1 cellular context compared by ENCODE assay signal in the genomic region with DNA sequence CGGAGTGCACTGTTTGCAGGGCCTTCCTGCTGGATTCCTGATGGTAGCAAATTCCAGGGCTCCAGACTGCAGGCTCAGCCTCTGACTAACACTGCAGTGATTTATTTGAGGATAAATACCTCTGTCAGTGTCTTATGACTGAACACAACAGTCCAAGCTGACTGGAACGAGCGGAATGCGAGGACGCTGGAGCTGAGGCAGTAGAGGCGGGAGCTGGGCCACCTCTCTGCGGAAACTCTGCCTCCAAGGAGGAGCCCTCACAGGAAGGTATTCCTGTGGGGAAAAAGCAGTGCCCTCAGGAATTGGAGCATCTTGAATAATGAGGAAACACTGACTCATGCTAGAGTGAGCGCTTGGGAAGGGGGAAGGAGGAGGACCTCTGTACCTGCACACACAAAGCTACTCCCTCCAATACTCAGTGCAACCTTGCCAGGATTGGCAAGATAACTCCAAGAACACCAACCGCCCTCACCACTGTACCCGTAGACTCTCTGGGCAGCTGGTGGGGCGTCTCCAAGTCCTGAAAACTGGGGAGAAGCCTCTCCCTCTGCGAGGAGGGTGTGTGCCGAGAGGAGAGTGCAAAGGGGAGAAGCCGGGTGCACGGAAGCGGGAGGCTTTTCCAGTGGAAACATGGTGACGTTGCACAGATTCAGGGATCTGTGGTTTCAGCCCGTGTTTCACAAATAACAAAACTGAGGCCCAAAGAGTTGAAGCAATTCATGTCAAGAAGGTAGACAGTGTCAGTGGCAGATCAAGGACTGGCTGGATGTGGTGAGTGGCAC.
A peak's percentile ranks its signal among the peaks of the same experiment; 100 is the strongest.
TF ChIP-seq lines count a peak whose summit lies in the region.

No MANE protein-coding gene starts in this region.

TF ChIP-seq in HepG2, 621 proteins besides CTCF, POLR2A, EP300 and RAD21 (continued from another document):
- no peak for TF ChIP-seq ZMAT3 (CRISPR knock-in tag; conservative IDR thresholded peaks at IDR 0.05)
- TF ChIP-seq ATAD3A (CRISPR knock-in tag; IDR thresholded peaks at IDR 0.05): no peak
- no peak for TF ChIP-seq POGZ (CRISPR knock-in tag; IDR thresholded peaks at IDR 0.05)
- TF ChIP-seq, protein P1, sequence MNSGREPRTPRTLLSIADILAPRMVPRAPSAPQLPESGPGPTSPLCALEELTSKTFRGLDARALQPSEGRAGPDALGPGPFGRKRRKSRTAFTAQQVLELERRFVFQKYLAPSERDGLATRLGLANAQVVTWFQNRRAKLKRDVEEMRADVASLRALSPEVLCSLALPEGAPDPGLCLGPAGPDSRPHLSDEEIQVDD (CRISPR knock-in tag; IDR thresholded peaks at IDR 0.05; ENCODE audit: borderline replicate concordance): no peak
- TF ChIP-seq ARNT (IDR thresholded peaks at IDR 0.05): no peak
- TF ChIP-seq, protein P2, sequence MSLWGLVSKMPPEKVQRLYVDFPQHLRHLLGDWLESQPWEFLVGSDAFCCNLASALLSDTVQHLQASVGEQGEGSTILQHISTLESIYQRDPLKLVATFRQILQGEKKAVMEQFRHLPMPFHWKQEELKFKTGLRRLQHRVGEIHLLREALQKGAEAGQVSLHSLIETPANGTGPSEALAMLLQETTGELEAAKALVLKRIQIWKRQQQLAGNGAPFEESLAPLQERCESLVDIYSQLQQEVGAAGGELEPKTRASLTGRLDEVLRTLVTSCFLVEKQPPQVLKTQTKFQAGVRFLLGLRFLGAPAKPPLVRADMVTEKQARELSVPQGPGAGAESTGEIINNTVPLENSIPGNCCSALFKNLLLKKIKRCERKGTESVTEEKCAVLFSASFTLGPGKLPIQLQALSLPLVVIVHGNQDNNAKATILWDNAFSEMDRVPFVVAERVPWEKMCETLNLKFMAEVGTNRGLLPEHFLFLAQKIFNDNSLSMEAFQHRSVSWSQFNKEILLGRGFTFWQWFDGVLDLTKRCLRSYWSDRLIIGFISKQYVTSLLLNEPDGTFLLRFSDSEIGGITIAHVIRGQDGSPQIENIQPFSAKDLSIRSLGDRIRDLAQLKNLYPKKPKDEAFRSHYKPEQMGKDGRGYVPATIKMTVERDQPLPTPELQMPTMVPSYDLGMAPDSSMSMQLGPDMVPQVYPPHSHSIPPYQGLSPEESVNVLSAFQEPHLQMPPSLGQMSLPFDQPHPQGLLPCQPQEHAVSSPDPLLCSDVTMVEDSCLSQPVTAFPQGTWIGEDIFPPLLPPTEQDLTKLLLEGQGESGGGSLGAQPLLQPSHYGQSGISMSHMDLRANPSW (CRISPR knock-in tag; IDR thresholded peaks at IDR 0.05; ENCODE audit: borderline replicate concordance): no peak
- TF ChIP-seq BCL6 (CRISPR knock-in tag; IDR thresholded peaks at IDR 0.05): 0 out of 2 replicates have a peak, but pooled peaks have one; percentile 2
- no peak for TF ChIP-seq HMG20A (CRISPR knock-in tag; IDR thresholded peaks at IDR 0.05; ENCODE audit: borderline replicate concordance)
- TF ChIP-seq ZNF615 (CRISPR knock-in tag; IDR thresholded peaks at IDR 0.05; ENCODE audit: borderline replicate concordance): no peak
- TF ChIP-seq, protein P3, sequence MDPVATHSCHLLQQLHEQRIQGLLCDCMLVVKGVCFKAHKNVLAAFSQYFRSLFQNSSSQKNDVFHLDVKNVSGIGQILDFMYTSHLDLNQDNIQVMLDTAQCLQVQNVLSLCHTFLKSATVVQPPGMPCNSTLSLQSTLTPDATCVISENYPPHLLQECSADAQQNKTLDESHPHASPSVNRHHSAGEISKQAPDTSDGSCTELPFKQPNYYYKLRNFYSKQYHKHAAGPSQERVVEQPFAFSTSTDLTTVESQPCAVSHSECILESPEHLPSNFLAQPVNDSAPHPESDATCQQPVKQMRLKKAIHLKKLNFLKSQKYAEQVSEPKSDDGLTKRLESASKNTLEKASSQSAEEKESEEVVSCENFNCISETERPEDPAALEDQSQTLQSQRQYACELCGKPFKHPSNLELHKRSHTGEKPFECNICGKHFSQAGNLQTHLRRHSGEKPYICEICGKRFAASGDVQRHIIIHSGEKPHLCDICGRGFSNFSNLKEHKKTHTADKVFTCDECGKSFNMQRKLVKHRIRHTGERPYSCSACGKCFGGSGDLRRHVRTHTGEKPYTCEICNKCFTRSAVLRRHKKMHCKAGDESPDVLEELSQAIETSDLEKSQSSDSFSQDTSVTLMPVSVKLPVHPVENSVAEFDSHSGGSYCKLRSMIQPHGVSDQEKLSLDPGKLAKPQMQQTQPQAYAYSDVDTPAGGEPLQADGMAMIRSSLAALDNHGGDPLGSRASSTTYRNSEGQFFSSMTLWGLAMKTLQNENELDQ (CRISPR knock-in tag; IDR thresholded peaks at IDR 0.05; ENCODE audit: borderline replicate concordance): no peak
- no peak for TF ChIP-seq ZNF232 (CRISPR knock-in tag; IDR thresholded peaks at IDR 0.05; ENCODE audit: borderline replicate concordance)
- TF ChIP-seq POLR2AphosphoS5 (IDR thresholded peaks at IDR 0.05; ENCODE audit: low read depth, low read length): no peak
- TF ChIP-seq SATB2 (CRISPR knock-in tag; IDR thresholded peaks at IDR 0.05): no peak
- peak; percentile 72 for TF ChIP-seq PHF21A (CRISPR knock-in tag; IDR thresholded peaks at IDR 0.05)
- no peak for TF ChIP-seq ZNF788 (CRISPR knock-in tag; IDR thresholded peaks at IDR 0.05; ENCODE audit: borderline replicate concordance)
- TF ChIP-seq ZNF552 (CRISPR knock-in tag; IDR thresholded peaks at IDR 0.05; ENCODE audit: borderline replicate concordance): no peak
- peak; percentile 45; the same call in 1 of the 2 replicates for TF ChIP-seq FOSL2 (CRISPR knock-in tag; IDR thresholded peaks at IDR 0.05)
- TF ChIP-seq, protein P4, sequence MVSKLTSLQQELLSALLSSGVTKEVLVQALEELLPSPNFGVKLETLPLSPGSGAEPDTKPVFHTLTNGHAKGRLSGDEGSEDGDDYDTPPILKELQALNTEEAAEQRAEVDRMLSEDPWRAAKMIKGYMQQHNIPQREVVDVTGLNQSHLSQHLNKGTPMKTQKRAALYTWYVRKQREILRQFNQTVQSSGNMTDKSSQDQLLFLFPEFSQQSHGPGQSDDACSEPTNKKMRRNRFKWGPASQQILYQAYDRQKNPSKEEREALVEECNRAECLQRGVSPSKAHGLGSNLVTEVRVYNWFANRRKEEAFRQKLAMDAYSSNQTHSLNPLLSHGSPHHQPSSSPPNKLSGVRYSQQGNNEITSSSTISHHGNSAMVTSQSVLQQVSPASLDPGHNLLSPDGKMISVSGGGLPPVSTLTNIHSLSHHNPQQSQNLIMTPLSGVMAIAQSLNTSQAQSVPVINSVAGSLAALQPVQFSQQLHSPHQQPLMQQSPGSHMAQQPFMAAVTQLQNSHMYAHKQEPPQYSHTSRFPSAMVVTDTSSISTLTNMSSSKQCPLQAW (CRISPR knock-in tag; IDR thresholded peaks at IDR 0.05): no peak
- TF ChIP-seq, protein P5, sequence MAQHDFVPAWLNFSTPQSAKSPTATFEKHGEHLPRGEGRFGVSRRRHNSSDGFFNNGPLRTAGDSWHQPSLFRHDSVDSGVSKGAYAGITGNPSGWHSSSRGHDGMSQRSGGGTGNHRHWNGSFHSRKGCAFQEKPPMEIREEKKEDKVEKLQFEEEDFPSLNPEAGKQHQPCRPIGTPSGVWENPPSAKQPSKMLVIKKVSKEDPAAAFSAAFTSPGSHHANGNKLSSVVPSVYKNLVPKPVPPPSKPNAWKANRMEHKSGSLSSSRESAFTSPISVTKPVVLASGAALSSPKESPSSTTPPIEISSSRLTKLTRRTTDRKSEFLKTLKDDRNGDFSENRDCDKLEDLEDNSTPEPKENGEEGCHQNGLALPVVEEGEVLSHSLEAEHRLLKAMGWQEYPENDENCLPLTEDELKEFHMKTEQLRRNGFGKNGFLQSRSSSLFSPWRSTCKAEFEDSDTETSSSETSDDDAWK (CRISPR knock-in tag; IDR thresholded peaks at IDR 0.05): no peak
- TF ChIP-seq SIX1 (CRISPR knock-in tag; IDR thresholded peaks at IDR 0.05; ENCODE audit: borderline replicate concordance): no peak
- no peak for TF ChIP-seq ZNF24 (IDR thresholded peaks at IDR 0.05)
- TF ChIP-seq, protein P6, sequence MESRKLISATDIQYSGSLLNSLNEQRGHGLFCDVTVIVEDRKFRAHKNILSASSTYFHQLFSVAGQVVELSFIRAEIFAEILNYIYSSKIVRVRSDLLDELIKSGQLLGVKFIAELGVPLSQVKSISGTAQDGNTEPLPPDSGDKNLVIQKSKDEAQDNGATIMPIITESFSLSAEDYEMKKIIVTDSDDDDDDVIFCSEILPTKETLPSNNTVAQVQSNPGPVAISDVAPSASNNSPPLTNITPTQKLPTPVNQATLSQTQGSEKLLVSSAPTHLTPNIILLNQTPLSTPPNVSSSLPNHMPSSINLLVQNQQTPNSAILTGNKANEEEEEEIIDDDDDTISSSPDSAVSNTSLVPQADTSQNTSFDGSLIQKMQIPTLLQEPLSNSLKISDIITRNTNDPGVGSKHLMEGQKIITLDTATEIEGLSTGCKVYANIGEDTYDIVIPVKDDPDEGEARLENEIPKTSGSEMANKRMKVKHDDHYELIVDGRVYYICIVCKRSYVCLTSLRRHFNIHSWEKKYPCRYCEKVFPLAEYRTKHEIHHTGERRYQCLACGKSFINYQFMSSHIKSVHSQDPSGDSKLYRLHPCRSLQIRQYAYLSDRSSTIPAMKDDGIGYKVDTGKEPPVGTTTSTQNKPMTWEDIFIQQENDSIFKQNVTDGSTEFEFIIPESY (CRISPR knock-in tag; IDR thresholded peaks at IDR 0.05): peak; percentile 62; the same call in 1 of the 2 replicates
- TF ChIP-seq RBM22 (optimal IDR thresholded peaks at IDR 0.05; ENCODE audit: low read length): peak; percentile 60
- TF ChIP-seq, protein P7, sequence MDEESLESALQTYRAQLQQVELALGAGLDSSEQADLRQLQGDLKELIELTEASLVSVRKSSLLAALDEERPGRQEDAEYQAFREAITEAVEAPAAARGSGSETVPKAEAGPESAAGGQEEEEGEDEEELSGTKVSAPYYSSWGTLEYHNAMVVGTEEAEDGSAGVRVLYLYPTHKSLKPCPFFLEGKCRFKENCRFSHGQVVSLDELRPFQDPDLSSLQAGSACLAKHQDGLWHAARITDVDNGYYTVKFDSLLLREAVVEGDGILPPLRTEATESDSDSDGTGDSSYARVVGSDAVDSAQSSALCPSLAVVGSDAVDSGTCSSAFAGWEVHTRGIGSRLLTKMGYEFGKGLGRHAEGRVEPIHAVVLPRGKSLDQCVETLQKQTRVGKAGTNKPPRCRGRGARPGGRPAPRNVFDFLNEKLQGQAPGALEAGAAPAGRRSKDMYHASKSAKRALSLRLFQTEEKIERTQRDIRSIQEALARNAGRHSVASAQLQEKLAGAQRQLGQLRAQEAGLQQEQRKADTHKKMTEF (CRISPR knock-in tag; IDR thresholded peaks at IDR 0.05): no peak
